Comparison of ENCODE assay signal across 3 cellular contexts in genomic region chr4:15478724-15479088, GRCh38.
TF ChIP-seq lines count a peak whose summit lies in the region.

No MANE protein-coding gene starts in this region.

TF ChIP-seq in A549, 52 proteins besides CTCF, POLR2A, EP300 and RAD21:
- TF ChIP-seq RNF2 (IDR thresholded peaks at IDR 0.05; ENCODE audit: borderline replicate concordance, low read depth): no peak
- no peak for TF ChIP-seq CBX8 (IDR thresholded peaks at IDR 0.05)
- TF ChIP-seq MAFK (IDR thresholded peaks at IDR 0.05; ENCODE audit: partially characterized antibody): no peak
- TF ChIP-seq NPAS2 (CRISPR knock-in tag; IDR thresholded peaks at IDR 0.05; ENCODE audit: borderline replicate concordance): no peak
- TF ChIP-seq ESRRA (IDR thresholded peaks at IDR 0.05; ENCODE audit: borderline replicate concordance, low read length): no peak
- TF ChIP-seq MYC (IDR thresholded peaks at IDR 0.05; ENCODE audit: borderline replicate concordance, low read length): no peak
- no peak for TF ChIP-seq EHF (CRISPR knock-in tag; IDR thresholded peaks at IDR 0.05)
- TF ChIP-seq ZC3H11A (IDR thresholded peaks at IDR 0.05): no peak
- no peak for TF ChIP-seq ZNF302 (CRISPR knock-in tag; IDR thresholded peaks at IDR 0.05)
- no peak for TF ChIP-seq RFX5 (IDR thresholded peaks at IDR 0.05)
- no peak for TF ChIP-seq CHD4 (IDR thresholded peaks at IDR 0.05; ENCODE audit: borderline replicate concordance)
TF ChIP-seq in A549: peak in this region for 0.

TF ChIP-seq in IMR-90, 13 proteins besides CTCF, POLR2A, EP300 and RAD21:
- TF ChIP-seq RFX5 (IDR thresholded peaks at IDR 0.05; ENCODE audit: low read depth, low read length) (no peak), MAZ (IDR thresholded peaks at IDR 0.05; ENCODE audit: borderline replicate concordance, low read depth, low read length) (no peak), ELK1 (IDR thresholded peaks at IDR 0.05; ENCODE audit: borderline replicate concordance, low read depth, low read length) (no peak), CHD1 (IDR thresholded peaks at IDR 0.05; ENCODE audit: low read depth, low read length) (no peak), MAFK (IDR thresholded peaks at IDR 0.05; ENCODE audit: low read depth, low read length) (no peak), SMC3 (IDR thresholded peaks at IDR 0.05; ENCODE audit: low read depth, low read length) (no peak), USF2 (IDR thresholded peaks at IDR 0.05; ENCODE audit: low read depth, low read length) (no peak), RCOR1 (IDR thresholded peaks at IDR 0.05; ENCODE audit: insufficient replicate concordance, low read length) (no peak), MXI1 (IDR thresholded peaks at IDR 0.05; ENCODE audit: borderline replicate concordance, low read depth, low read length) (no peak), CEBPB (IDR thresholded peaks at IDR 0.05; ENCODE audit: low read depth, low read length) (no peak), BHLHE40 (IDR thresholded peaks at IDR 0.05; ENCODE audit: low read depth, low read length) (no peak), FOS (IDR thresholded peaks at IDR 0.05; ENCODE audit: low read depth, low read length) (no peak), NFE2L2 (IDR thresholded peaks at IDR 0.05; ENCODE audit: low read depth, low read length) (no peak)

TF ChIP-seq in neural cell, 6 proteins besides CTCF, POLR2A, EP300 and RAD21:
- TF ChIP-seq TAF1 (IDR thresholded peaks at IDR 0.05; ENCODE audit: low read depth) (no peak), REST (IDR thresholded peaks at IDR 0.05; ENCODE audit: borderline replicate concordance) (no peak), EZH2 (IDR thresholded peaks at IDR 0.05; ENCODE audit: borderline replicate concordance, insufficient read depth, low read length, poor library complexity, severe bottlenecking) (no peak), POLR2AphosphoS5 (IDR thresholded peaks at IDR 0.05) (no peak), SMC3 (conservative IDR thresholded peaks at IDR 0.05; ENCODE audit: poor library complexity) (no peak), MXI1 (conservative IDR thresholded peaks at IDR 0.05; ENCODE audit: poor library complexity, severe bottlenecking) (no peak)
TF ChIP-seq in neural cell: peak in this region for 0.
